In the genomic region with DNA sequence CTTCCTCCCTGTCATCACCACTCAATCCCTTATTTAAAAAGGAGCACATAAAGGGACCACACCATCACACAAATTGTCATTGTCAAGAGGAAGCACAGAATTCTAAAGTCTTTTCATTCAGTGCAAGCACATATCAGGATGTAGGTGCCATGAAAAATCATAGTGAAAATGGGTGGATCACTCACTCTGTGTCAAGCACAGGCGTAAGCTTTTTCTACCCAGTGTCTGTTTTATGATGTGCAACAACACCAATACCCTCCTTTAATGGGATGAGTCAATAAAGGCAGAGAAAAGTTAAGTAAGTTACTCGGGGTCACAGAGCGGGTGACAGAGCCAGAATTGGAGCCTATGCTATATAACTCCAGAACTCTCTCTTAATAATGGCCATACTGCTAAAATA, we compare ENCODE assay signal across 23 cellular contexts.
DNase-seq lines count a peak whose midpoint lies in the region; ATAC-seq and TF ChIP-seq lines count a peak whose summit lies in the region.
"Had no signal": no experiment of that assay in that cellular context is flagged by ENCODE, and none has a peak within 500 bp of the region (broad histone marks: within the 10 kb centered on the region; RNA-seq: fewer than 3 reads in every experiment).

No MANE protein-coding gene starts in this region.

- no peaks in the 10 kb centered on the region for H4K20me1 ChIP-seq in neural cell (ENCODE audit: insufficient read depth)
- H4K20me1 ChIP-seq: BLaER1 had no signal

- H3K27ac ChIP-seq in neural cell (ENCODE audit: low read length): no peak overlapping the region
- H3K27ac ChIP-seq: 22Rv1, A549, BLaER1 had no signal

- ATAC-seq in HG02588 (IDR thresholded peaks at IDR 0.05; ENCODE audit: unreplicated experiment): no peak
- ATAC-seq: A549, GM12878 had no signal

- H3K4me2 ChIP-seq in neural cell (ENCODE audit: low read length): no peak overlapping the region
- H3K4me2 ChIP-seq: A549, BLaER1 had no signal

- no peaks in the 10 kb centered on the region for H3K27me3 ChIP-seq in neural cell (ENCODE audit: insufficient read depth, low read depth, low read length)
- H3K27me3 ChIP-seq: BE2C, BLaER1 had no signal

- DNase-seq in HT-29 (ENCODE audit: low spot score): peak; percentile 11
- peak; percentile 2 for DNase-seq in left kidney (ENCODE audit: low read depth, low spot score)
- no peak for DNase-seq in NCI-H1092 (lab: John Stamatoyannopoulos, UW)
- no peak for DNase-seq in AG20443 (ENCODE audit: low spot score)
- DNase-seq: BE2C; C1 segment of cervical spinal cord; CD4-positive, alpha-beta memory T cell; CD4-positive, CD25-positive, alpha-beta regulatory T cell; CD8-positive, alpha-beta memory T cell; COR-L47; DMS 273 treated with DMSO at 0.1 percent for 48 hours; DMS153; DMS53; DMS79; DND-41; EL; GDM1 had no signal

- TF ChIP-seq EP300 in neural cell (conservative IDR thresholded peaks at IDR 0.05; ENCODE audit: poor library complexity, severe bottlenecking): no peak

- TF ChIP-seq CTCF in neural cell (IDR thresholded peaks at IDR 0.05; ENCODE audit: poor library complexity, severe bottlenecking): no peak

- no peak overlapping the region for H3K9ac ChIP-seq in neural cell (ENCODE audit: low read length)
- H3K9ac ChIP-seq: BLaER1 had no signal

- no peaks in the 10 kb centered on the region for H3F3A ChIP-seq in neural cell (ENCODE audit: insufficient read depth, low read length, poor library complexity, severe bottlenecking)

- H2AFZ ChIP-seq in neural cell (ENCODE audit: low read depth, low read length): no peak overlapping the region

- H3K79me2 ChIP-seq in neural cell (replicated peaks; ENCODE audit: insufficient read depth, low read length): no peaks in the 10 kb centered on the region

- H3K9me3 ChIP-seq in neural cell (ENCODE audit: low read length): no peaks in the 10 kb centered on the region
- H3K9me3 ChIP-seq: A549, BE2C had no signal

- no peaks in the 10 kb centered on the region for H3K36me3 ChIP-seq in neural cell (ENCODE audit: insufficient read depth, low read length)
- H3K36me3 ChIP-seq: BE2C, BLaER1 had no signal

- peak overlapping the region; percentile 9 for H3K4me3 ChIP-seq in neural cell (ENCODE audit: low read length)
- H3K4me3 ChIP-seq: A549, BLaER1, GM12878 had no signal

- no peak for TF ChIP-seq RAD21 in neural cell (conservative IDR thresholded peaks at IDR 0.05)

- H3K9me2 ChIP-seq in neural cell (ENCODE audit: insufficient read depth, low read length): no peaks in the 10 kb centered on the region

TF ChIP-seq in neural cell, 6 proteins besides CTCF, POLR2A, EP300 and RAD21:
- TF ChIP-seq, protein P1, sequence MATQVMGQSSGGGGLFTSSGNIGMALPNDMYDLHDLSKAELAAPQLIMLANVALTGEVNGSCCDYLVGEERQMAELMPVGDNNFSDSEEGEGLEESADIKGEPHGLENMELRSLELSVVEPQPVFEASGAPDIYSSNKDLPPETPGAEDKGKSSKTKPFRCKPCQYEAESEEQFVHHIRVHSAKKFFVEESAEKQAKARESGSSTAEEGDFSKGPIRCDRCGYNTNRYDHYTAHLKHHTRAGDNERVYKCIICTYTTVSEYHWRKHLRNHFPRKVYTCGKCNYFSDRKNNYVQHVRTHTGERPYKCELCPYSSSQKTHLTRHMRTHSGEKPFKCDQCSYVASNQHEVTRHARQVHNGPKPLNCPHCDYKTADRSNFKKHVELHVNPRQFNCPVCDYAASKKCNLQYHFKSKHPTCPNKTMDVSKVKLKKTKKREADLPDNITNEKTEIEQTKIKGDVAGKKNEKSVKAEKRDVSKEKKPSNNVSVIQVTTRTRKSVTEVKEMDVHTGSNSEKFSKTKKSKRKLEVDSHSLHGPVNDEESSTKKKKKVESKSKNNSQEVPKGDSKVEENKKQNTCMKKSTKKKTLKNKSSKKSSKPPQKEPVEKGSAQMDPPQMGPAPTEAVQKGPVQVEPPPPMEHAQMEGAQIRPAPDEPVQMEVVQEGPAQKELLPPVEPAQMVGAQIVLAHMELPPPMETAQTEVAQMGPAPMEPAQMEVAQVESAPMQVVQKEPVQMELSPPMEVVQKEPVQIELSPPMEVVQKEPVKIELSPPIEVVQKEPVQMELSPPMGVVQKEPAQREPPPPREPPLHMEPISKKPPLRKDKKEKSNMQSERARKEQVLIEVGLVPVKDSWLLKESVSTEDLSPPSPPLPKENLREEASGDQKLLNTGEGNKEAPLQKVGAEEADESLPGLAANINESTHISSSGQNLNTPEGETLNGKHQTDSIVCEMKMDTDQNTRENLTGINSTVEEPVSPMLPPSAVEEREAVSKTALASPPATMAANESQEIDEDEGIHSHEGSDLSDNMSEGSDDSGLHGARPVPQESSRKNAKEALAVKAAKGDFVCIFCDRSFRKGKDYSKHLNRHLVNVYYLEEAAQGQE (IDR thresholded peaks at IDR 0.05; ENCODE audit: borderline replicate concordance): no peak
- TF ChIP-seq POLR2AphosphoS5 (IDR thresholded peaks at IDR 0.05) (no peak), SMC3 (conservative IDR thresholded peaks at IDR 0.05; ENCODE audit: poor library complexity) (no peak), EZH2 (IDR thresholded peaks at IDR 0.05; ENCODE audit: borderline replicate concordance, insufficient read depth, low read length, poor library complexity, severe bottlenecking) (no peak), MXI1 (conservative IDR thresholded peaks at IDR 0.05; ENCODE audit: poor library complexity, severe bottlenecking) (no peak), TAF1 (IDR thresholded peaks at IDR 0.05; ENCODE audit: low read depth) (no peak)

Comparison
In these comparisons a context has a peak if more than half of its experiments do, and no peak if none do; other contexts are left out.
1. DNase-seq: peak in HT-29 (single experiment) and left kidney (single experiment); none in NCI-H1092 (single experiment) and AG20443 (single experiment).